In the genomic region with DNA sequence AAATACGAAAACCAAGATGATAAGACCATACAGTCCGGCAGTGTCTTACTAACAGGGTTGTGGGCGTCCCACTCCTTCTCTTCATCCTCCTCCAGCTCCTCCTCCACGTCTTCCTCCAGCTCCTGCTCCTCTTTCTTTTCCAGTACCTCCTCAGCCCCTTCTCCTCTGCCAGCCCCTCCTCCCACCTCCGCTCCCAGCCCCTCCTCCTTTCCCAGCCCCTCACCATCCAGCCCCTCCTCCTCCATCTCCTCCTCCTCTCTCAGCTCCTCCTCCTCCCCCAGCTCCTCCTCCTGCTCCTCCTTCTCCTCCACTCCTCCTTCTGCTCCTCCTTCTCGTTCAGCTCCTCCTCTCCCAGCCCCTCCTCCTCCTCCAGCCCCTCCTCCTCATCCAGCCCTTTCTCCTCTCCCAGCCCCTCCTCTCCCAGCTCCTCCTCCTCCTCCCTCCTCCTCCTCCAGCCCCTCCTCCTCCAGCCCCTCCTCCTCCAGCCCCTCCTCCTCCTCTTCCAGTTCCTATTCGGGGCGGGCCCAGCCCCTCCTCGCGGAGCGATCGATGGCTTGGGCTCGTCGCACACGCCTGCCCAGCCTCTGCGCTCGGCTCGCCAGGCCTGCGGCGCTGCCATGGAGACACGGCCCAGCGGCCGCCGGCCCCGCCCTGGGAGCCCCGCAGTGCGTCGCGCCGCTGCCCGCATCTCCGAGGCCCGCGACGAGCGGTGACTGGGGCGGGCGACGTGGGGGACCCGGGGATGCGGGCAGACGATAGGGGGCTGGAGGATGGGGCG, we compare ENCODE assay signal across 1 cellular context.
TF ChIP-seq lines count a peak whose summit lies in the region.

A gene with protein sequence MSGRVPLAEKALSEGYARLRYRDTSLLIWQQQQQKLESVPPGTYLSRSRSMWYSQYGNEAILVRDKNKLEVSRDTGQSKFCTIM (plus strand): TSS at position 654 of the 778 bp plus-strand sequence. CDS start 1,267 bp downstream, outside the sequence.

TF ChIP-seq in GM12878, 131 proteins besides CTCF, POLR2A, EP300 and RAD21 (continued from another document and continues in another):
- TF ChIP-seq, protein P1, sequence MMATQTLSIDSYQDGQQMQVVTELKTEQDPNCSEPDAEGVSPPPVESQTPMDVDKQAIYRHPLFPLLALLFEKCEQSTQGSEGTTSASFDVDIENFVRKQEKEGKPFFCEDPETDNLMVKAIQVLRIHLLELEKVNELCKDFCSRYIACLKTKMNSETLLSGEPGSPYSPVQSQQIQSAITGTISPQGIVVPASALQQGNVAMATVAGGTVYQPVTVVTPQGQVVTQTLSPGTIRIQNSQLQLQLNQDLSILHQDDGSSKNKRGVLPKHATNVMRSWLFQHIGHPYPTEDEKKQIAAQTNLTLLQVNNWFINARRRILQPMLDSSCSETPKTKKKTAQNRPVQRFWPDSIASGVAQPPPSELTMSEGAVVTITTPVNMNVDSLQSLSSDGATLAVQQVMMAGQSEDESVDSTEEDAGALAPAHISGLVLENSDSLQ (IDR thresholded peaks at IDR 0.05): peak; percentile 60; the same call in 1 of the 2 replicates
- TF ChIP-seq BACH1 (IDR thresholded peaks at IDR 0.05; ENCODE audit: borderline replicate concordance) (peak; percentile 35; the same call in 1 of the 2 replicates), NFXL1 (IDR thresholded peaks at IDR 0.05; ENCODE audit: borderline replicate concordance) (peak; percentile 95), MAX (IDR thresholded peaks at IDR 0.05; ENCODE audit: low read depth, low read length) (peak; percentile 71), SREBF2 (IDR thresholded peaks at IDR 0.05; ENCODE audit: low read length) (no peak), ZNF274 (IDR thresholded peaks at IDR 0.05; ENCODE audit: insufficient read depth, insufficient read length) (no peak), FOXM1 (IDR thresholded peaks at IDR 0.05; ENCODE audit: low read depth, low read length) (no peak), CBX5 (IDR thresholded peaks at IDR 0.05; ENCODE audit: low read depth) (no peak), ASH2L (IDR thresholded peaks at IDR 0.05; ENCODE audit: borderline replicate concordance, low read depth) (no peak), BHLHE40 (IDR thresholded peaks at IDR 0.05; ENCODE audit: borderline replicate concordance in 1 of 2, low read depth in 2 of 2, low read length in 1 of 2) (peak; percentile 70 to 72), STAT1 (conservative IDR thresholded peaks at IDR 0.05) (no peak), MTA2 (IDR thresholded peaks at IDR 0.05; ENCODE audit: low read depth) (no peak), BCLAF1 (IDR thresholded peaks at IDR 0.05) (no peak), TARDBP (IDR thresholded peaks at IDR 0.05; ENCODE audit: borderline replicate concordance) (peak; percentile 57; the same call in 1 of the 2 replicates), BMI1 (IDR thresholded peaks at IDR 0.05; ENCODE audit: borderline replicate concordance) (peak; percentile 70; the same call in 1 of the 2 replicates), RELA (IDR thresholded peaks at IDR 0.05; ENCODE audit: borderline replicate concordance, partially characterized antibody) (peak; percentile 73), SKIL (IDR thresholded peaks at IDR 0.05; ENCODE audit: low read depth, poor library complexity, severe bottlenecking) (no peak), CHD2 (IDR thresholded peaks at IDR 0.05; ENCODE audit: borderline replicate concordance, low read depth, low read length) (0 out of 2 replicates have a peak, but pooled peaks have one; percentile 61), MEF2A (IDR thresholded peaks at IDR 0.05; ENCODE audit: insufficient read depth, low read depth, low read length) (0 out of 2 replicates have a peak, but pooled peaks have one; percentile 9), NBN (IDR thresholded peaks at IDR 0.05) (peak; percentile 88), ZSCAN29 (IDR thresholded peaks at IDR 0.05) (no peak), NR2C2 (IDR thresholded peaks at IDR 0.05; ENCODE audit: borderline replicate concordance, control insufficient read depth, insufficient read length, low read depth) (peak; percentile 77), MXI1 (IDR thresholded peaks at IDR 0.05; ENCODE audit: low read depth, low read length) (peak; percentile 94), EGR1 (IDR thresholded peaks at IDR 0.05; ENCODE audit: borderline replicate concordance in 1 of 2, low read depth in 2 of 2, low read length in 2 of 2) (peak; percentile 25 to 67), TCF12 (IDR thresholded peaks at IDR 0.05; ENCODE audit: low read depth, low read length) (0 out of 2 replicates have a peak, but pooled peaks have one; percentile 23), GABPA (IDR thresholded peaks at IDR 0.05; ENCODE audit: low read depth) (no peak), SMARCA5 (IDR thresholded peaks at IDR 0.05) (peak; percentile 66; the same call in 1 of the 2 replicates), YY1 (IDR thresholded peaks at IDR 0.05; ENCODE audit: low read depth, low read length) (peak; percentile 89), ZNF217 (IDR thresholded peaks at IDR 0.05) (no peak), CBFB (IDR thresholded peaks at IDR 0.05; ENCODE audit: low read depth) (no peak), SMAD5 (IDR thresholded peaks at IDR 0.05; ENCODE audit: low read depth) (no peak), SP1 (IDR thresholded peaks at IDR 0.05; ENCODE audit: low read depth, low read length) (peak; percentile 55), TAF1 (IDR thresholded peaks at IDR 0.05; ENCODE audit: borderline replicate concordance, low read depth, low read length) (peak; percentile 26; the same call in 1 of the 2 replicates), BCL11A (IDR thresholded peaks at IDR 0.05; ENCODE audit: low read depth, low read length) (no peak)
- TF ChIP-seq, protein P2, sequence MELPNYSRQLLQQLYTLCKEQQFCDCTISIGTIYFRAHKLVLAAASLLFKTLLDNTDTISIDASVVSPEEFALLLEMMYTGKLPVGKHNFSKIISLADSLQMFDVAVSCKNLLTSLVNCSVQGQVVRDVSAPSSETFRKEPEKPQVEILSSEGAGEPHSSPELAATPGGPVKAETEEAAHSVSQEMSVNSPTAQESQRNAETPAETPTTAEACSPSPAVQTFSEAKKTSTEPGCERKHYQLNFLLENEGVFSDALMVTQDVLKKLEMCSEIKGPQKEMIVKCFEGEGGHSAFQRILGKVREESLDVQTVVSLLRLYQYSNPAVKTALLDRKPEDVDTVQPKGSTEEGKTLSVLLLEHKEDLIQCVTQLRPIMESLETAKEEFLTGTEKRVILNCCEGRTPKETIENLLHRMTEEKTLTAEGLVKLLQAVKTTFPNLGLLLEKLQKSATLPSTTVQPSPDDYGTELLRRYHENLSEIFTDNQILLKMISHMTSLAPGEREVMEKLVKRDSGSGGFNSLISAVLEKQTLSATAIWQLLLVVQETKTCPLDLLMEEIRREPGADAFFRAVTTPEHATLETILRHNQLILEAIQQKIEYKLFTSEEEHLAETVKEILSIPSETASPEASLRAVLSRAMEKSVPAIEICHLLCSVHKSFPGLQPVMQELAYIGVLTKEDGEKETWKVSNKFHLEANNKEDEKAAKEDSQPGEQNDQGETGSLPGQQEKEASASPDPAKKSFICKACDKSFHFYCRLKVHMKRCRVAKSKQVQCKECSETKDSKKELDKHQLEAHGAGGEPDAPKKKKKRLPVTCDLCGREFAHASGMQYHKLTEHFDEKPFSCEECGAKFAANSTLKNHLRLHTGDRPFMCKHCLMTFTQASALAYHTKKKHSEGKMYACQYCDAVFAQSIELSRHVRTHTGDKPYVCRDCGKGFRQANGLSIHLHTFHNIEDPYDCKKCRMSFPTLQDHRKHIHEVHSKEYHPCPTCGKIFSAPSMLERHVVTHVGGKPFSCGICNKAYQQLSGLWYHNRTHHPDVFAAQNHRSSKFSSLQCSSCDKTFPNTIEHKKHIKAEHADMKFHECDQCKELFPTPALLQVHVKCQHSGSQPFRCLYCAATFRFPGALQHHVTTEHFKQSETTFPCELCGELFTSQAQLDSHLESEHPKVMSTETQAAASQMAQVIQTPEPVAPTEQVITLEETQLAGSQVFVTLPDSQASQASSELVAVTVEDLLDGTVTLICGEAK (IDR thresholded peaks at IDR 0.05; ENCODE audit: borderline replicate concordance): no peak
- TF ChIP-seq, protein P3, sequence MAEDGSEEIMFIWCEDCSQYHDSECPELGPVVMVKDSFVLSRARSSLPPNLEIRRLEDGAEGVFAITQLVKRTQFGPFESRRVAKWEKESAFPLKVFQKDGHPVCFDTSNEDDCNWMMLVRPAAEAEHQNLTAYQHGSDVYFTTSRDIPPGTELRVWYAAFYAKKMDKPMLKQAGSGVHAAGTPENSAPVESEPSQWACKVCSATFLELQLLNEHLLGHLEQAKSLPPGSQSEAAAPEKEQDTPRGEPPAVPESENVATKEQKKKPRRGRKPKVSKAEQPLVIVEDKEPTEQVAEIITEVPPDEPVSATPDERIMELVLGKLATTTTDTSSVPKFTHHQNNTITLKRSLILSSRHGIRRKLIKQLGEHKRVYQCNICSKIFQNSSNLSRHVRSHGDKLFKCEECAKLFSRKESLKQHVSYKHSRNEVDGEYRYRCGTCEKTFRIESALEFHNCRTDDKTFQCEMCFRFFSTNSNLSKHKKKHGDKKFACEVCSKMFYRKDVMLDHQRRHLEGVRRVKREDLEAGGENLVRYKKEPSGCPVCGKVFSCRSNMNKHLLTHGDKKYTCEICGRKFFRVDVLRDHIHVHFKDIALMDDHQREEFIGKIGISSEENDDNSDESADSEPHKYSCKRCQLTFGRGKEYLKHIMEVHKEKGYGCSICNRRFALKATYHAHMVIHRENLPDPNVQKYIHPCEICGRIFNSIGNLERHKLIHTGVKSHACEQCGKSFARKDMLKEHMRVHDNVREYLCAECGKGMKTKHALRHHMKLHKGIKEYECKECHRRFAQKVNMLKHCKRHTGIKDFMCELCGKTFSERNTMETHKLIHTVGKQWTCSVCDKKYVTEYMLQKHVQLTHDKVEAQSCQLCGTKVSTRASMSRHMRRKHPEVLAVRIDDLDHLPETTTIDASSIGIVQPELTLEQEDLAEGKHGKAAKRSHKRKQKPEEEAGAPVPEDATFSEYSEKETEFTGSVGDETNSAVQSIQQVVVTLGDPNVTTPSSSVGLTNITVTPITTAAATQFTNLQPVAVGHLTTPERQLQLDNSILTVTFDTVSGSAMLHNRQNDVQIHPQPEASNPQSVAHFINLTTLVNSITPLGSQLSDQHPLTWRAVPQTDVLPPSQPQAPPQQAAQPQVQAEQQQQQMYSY (CRISPR knock-in tag; IDR thresholded peaks at IDR 0.05): no peak
- TF ChIP-seq, protein P4, sequence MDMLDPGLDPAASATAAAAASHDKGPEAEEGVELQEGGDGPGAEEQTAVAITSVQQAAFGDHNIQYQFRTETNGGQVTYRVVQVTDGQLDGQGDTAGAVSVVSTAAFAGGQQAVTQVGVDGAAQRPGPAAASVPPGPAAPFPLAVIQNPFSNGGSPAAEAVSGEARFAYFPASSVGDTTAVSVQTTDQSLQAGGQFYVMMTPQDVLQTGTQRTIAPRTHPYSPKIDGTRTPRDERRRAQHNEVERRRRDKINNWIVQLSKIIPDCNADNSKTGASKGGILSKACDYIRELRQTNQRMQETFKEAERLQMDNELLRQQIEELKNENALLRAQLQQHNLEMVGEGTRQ (IDR thresholded peaks at IDR 0.05; ENCODE audit: borderline replicate concordance, low read depth, low read length): no peak
- TF ChIP-seq, protein P5, sequence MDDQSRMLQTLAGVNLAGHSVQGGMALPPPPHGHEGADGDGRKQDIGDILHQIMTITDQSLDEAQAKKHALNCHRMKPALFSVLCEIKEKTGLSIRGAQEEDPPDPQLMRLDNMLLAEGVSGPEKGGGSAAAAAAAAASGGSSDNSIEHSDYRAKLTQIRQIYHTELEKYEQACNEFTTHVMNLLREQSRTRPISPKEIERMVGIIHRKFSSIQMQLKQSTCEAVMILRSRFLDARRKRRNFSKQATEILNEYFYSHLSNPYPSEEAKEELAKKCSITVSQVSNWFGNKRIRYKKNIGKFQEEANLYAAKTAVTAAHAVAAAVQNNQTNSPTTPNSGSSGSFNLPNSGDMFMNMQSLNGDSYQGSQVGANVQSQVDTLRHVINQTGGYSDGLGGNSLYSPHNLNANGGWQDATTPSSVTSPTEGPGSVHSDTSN (IDR thresholded peaks at IDR 0.05; ENCODE audit: insufficient replicate concordance, low read depth, low read length): peak; percentile 2
